17 cellular contexts compared by ENCODE assay signal in the genomic region with DNA sequence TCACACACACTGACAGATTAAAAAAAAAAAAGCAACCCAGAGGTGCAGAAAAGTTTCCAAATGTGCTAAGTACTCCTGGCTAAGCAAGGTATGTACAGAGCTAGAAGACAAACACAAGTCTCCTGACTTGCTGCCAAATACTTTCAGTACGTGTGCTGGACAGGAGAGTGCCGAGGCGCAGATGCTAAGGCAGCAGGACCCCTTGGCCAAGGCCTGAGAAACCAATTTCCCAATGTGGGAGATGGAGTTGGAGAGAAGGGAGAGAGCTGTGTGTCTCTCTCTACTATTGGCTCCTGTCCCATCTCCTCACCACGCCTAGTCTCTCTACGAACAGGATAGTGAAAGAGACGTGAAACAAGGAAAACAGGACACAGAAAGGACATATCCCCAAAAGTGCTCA. TPM values are rescaled to one million over a fixed set of nuclear protein-coding genes. Genes with fewer than 3 reads are reported as not detected.
DNase-seq lines count a peak whose midpoint lies in the region; TF ChIP-seq lines count a peak whose summit lies in the region.
"Had no signal": no experiment of that assay in that cellular context is flagged by ENCODE, and none has a peak within 500 bp of the region (broad histone marks: within the 10 kb centered on the region; RNA-seq: fewer than 3 reads in every experiment).

No MANE protein-coding gene starts in this region.

- peak overlapping the region; percentile 4 for H3K27ac Mint-ChIP-seq in activated T-cell treated with anti-CD3 and anti-CD28 coated beads, Interleukin-2, amount 50 U/mL, for 24 hours
- H3K27ac Mint-ChIP-seq: activated naive CD4-positive, alpha-beta T cell treated with anti-CD3 and anti-CD28 coated beads, Interleukin-2, amount 50 U/mL, for 24 hours had no signal

- no peak for TF ChIP-seq EP300 in esophagus muscularis mucosa (IDR thresholded peaks at IDR 0.05)
- TF ChIP-seq EP300 in tibial nerve (IDR thresholded peaks at IDR 0.05), result peak in 1 of 2 donors; percentile 43

- H3K4me1 Mint-ChIP-seq in activated T-cell treated with anti-CD3 and anti-CD28 coated beads, Interleukin-2, amount 50 U/mL, for 24 hours (ENCODE audit: low read depth), result peaks cover 36% of the 10 kb centered on the region

- H3K9me3 Mint-ChIP-seq in activated T-cell treated with anti-CD3 and anti-CD28 coated beads, Interleukin-2, amount 50 U/mL, for 24 hours, result no peaks in the 10 kb centered on the region
- H3K9me3 Mint-ChIP-seq: activated naive CD4-positive, alpha-beta T cell treated with anti-CD3 and anti-CD28 coated beads, Interleukin-2, amount 50 U/mL, for 24 hours; central memory CD8-positive, alpha-beta T cell had no signal

- intact Hi-C loops in esophagus muscularis mucosa (cut with DNase I), result loop anchor here (10.0 kb wide), 1 partner anchor 81 kb away; no protein-coding TSS in a partner anchor

- no peaks in the 10 kb centered on the region for H3K27me3 ChIP-seq in esophagus muscularis mucosa
- H3K27me3 ChIP-seq in neutrophil, result no peaks in the 10 kb centered on the region
- H3K27me3 ChIP-seq in tibial nerve, result no peaks in the 10 kb centered on the region
- H3K27me3 ChIP-seq: foreskin keratinocyte had no signal

- no peak for TF ChIP-seq POLR2A in esophagus muscularis mucosa (IDR thresholded peaks at IDR 0.05; ENCODE audit: low read depth)
- no peak for TF ChIP-seq POLR2A in tibial nerve (IDR thresholded peaks at IDR 0.05)

- H3K36me3 ChIP-seq in esophagus muscularis mucosa (peaks cover 25 to 47% (median 35%) of the 10 kb centered on the region in 4 donors), neutrophil (peaks cover 59% of the 10 kb centered on the region), tibial nerve (peaks cover 0 to 35% (median 0%) of the 10 kb centered on the region in 3 donors)

- 45% methylated on average over 6 of the region's 6 CpGs for WGBS in esophagus muscularis mucosa
- WGBS in tibial nerve, 2 donors, result 53 to 65% methylated on average over 6 of the region's 6 CpGs

- DNase-seq in activated T-cell treated with anti-CD3 and anti-CD28 coated beads, Interleukin-2, amount 50 U/mL, for 24 hours, result no peak
- DNase-seq in activated T-cell treated with anti-CD3 and anti-CD28 coated beads, Interleukin-2, amount 50 U/mL, for 48 hours, result no peak
- DNase-seq in esophagus muscularis mucosa (ENCODE audit: extremely low spot score) (peak; percentile 91), tibial nerve (ENCODE audit: low spot score in 2 of 2) (peak in 1 of 2 donors; percentile 41), activated gamma-delta T cell treated with Interleukin-2 at 50 U/mL for 16 hours (no peak), SHP77 treated with DMSO at 0.1 percent for 48 hours (lab: John Stamatoyannopoulos, UW) (no peak), D341Med (ENCODE audit: low spot score) (no peak)
- DNase-seq: C1 segment of cervical spinal cord, foreskin keratinocyte, midbrain, NCI-H2171 treated with DMSO at 0.1 percent for 48 hours, nucleus accumbens, T-helper 17 cell had no signal

- H3K9me3 ChIP-seq in esophagus muscularis mucosa, result no peaks in the 10 kb centered on the region
- H3K9me3 ChIP-seq in neutrophil, result no peaks in the 10 kb centered on the region
- no peaks in the 10 kb centered on the region for H3K9me3 ChIP-seq in tibial nerve

- H3K4me3 Mint-ChIP-seq in activated T-cell treated with anti-CD3 and anti-CD28 coated beads, Interleukin-2, amount 50 U/mL, for 24 hours, result no peak overlapping the region
- H3K4me3 Mint-ChIP-seq: activated naive CD4-positive, alpha-beta T cell treated with anti-CD3 and anti-CD28 coated beads, Interleukin-2, amount 50 U/mL, for 24 hours; central memory CD8-positive, alpha-beta T cell; T-helper 17 cell had no signal

- H3K36me3 Mint-ChIP-seq in activated T-cell treated with anti-CD3 and anti-CD28 coated beads, Interleukin-2, amount 50 U/mL, for 24 hours (ENCODE audit: low read depth), result peaks cover 90% of the 10 kb centered on the region

- H3K27me3 Mint-ChIP-seq in activated T-cell treated with anti-CD3 and anti-CD28 coated beads, Interleukin-2, amount 50 U/mL, for 24 hours, result no peaks in the 10 kb centered on the region
- H3K27me3 Mint-ChIP-seq: activated naive CD4-positive, alpha-beta T cell treated with anti-CD3 and anti-CD28 coated beads, Interleukin-2, amount 50 U/mL, for 24 hours; central memory CD8-positive, alpha-beta T cell; T-helper 17 cell had no signal

- H3K4me3 ChIP-seq in esophagus muscularis mucosa (peak overlapping the region in 2 of 4 donors; percentile 2 to 11), neutrophil (ENCODE audit: low read depth in 1 of 2, low read length in 1 of 2) (no peak overlapping the region), tibial nerve (no peak overlapping the region)

- H3K4me1 ChIP-seq in esophagus muscularis mucosa (peaks cover 70 to 100% (median 100%) of the 10 kb centered on the region in 4 donors), neutrophil (ENCODE audit: control insufficient read depth in 1 of 2, insufficient read depth in 1 of 2, low read depth in 1 of 2, low read length in 1 of 2) (peaks cover 34 to 35% of the 10 kb centered on the region in 2 experiments), tibial nerve (peaks cover 0 to 97% (median 72%) of the 10 kb centered on the region in 4 donors)

- peak overlapping the region; percentile 83 to 95 (median 90) for H3K27ac ChIP-seq in esophagus muscularis mucosa (replicated peaks in 1 of 4)
- peak overlapping the region; percentile 7 for H3K27ac ChIP-seq in neutrophil
- H3K27ac ChIP-seq in tibial nerve, result peak overlapping the region; percentile 58 to 100 (median 82)
- H3K27ac ChIP-seq: foreskin keratinocyte had no signal

- TF ChIP-seq CTCF in esophagus muscularis mucosa (IDR thresholded peaks at IDR 0.05) (no peak), neutrophil (IDR thresholded peaks at IDR 0.05) (no peak), tibial nerve (IDR thresholded peaks at IDR 0.05) (no peak)

RNA-seq across cellular contexts. Expression of a gene that starts 5.3 kb away (rescaled TPM):
- total RNA-seq in esophagus muscularis mucosa (100 to 1,000 TPM in 2 of 4 donors, 10 to 100 TPM in 2; 79.7 to 125 (median 99.1) TPM), tibial nerve (10 to 100 TPM; 51.8 to 57.0 (median 54.3) TPM)

RNA-seq across cellular contexts. Expression of a gene that starts 23.6 kb away (rescaled TPM):
- total RNA-seq in esophagus muscularis mucosa, result 1,000 to 10,000 TPM in 1 of 4 donors, 100 to 1,000 TPM in 3; 626 to 1,141 (median 795) TPM
- total RNA-seq in tibial nerve, result 1,000 to 10,000 TPM; 1,043 to 8,473 (median 5,787) TPM

RNA-seq across cellular contexts. Expression of a gene that starts 24.0 kb away (rescaled TPM):
- total RNA-seq in esophagus muscularis mucosa (100 to 1,000 TPM; 173 to 226 (median 202) TPM), tibial nerve (100 to 1,000 TPM; 411 to 653 (median 546) TPM)

RNA-seq across cellular contexts. Expression of a gene that starts 29.4 kb away (rescaled TPM):
- not detected for total RNA-seq in esophagus muscularis mucosa
- total RNA-seq in tibial nerve, result 1 to 10 TPM in 1 of 4 donors, under 1 TPM in 3; 0.30 to 2.9 (median 0.72) TPM
- total RNA-seq: A172, foreskin keratinocyte had no signal

Comparison
In these comparisons a context has a peak if more than half of its experiments do, and no peak if none do; other contexts are left out.
1. H3K27ac ChIP-seq: peak in every context shown above with its lines; median percentile 90 in esophagus muscularis mucosa; 82 in tibial nerve; 7 in neutrophil.